12 cellular contexts compared by ENCODE assay signal in the genomic region with DNA sequence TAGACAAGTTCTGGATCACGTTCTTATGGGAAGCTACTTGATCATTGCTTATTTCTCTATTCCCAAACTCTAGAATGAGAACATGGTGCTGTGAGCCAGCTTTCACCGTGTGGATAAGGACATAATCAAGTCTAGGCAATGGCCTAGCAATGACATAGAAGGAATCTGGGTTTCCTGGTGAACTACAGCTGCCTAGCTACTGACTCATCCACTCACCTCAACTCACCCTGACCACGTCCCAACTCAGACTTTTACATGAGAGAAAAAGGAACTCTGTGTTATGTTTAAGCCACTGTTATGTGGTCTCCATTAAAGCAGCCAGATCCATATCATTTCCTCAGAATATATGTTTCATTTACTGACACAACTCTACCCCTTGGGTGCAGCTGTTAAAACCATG. TPM values are rescaled to one million over a fixed set of nuclear protein-coding genes. Genes with fewer than 3 reads are reported as not detected.
DNase-seq lines count a peak whose midpoint lies in the region; ATAC-seq, FAIRE-seq and TF ChIP-seq lines count a peak whose summit lies in the region.
"Had no signal": no experiment of that assay in that cellular context is flagged by ENCODE, and none has a peak within 500 bp of the region (broad histone marks: within the 10 kb centered on the region; RNA-seq: fewer than 3 reads in every experiment).

No MANE protein-coding gene starts in this region.

- DNase-seq in Calu3 (peak; percentile 49), HPDE6-E6E7 (ENCODE audit: extremely low spot score) (peak; percentile 95), K562 (ENCODE audit: extremely low read depth in 1 of 4, low spot score in 3 of 4) (no peak), mesendoderm (peak; percentile 40), adrenal gland (no peak), tibial nerve (ENCODE audit: low spot score in 2 of 2) (no peak)
- no peak for DNase-seq in stimulated activated CD4-positive, alpha-beta T cell treated with anti-CD3 and anti-CD28 coated beads, Interleukin-4, amount 100 ng/mL, for 1 hour
- DNase-seq: activated CD4-positive, alpha-beta T cell treated with anti-CD3 and anti-CD28 coated beads for 1 hour; amniotic stem cell; DMS79; NCI-H524 treated with DMSO at 0.1 percent for 48 hours had no signal

- H3K27me3 ChIP-seq in K562 (ENCODE audit: control insufficient read depth in 2 of 2, insufficient read depth in 2 of 2, low read length in 2 of 2) (no peaks in the 10 kb centered on the region; a peak in 1 of 5 replicates), mesendoderm (ENCODE audit: insufficient read depth, low read length, poor library complexity) (no peaks in the 10 kb centered on the region), adrenal gland (no peaks in the 10 kb centered on the region), tibial nerve (no peaks in the 10 kb centered on the region)

- H3K36me3 ChIP-seq in K562 (ENCODE audit: control insufficient read depth, insufficient read depth, low read length) = no peaks in the 10 kb centered on the region
- H3K36me3 ChIP-seq in mesendoderm (ENCODE audit: control insufficient read depth, insufficient read depth, low read length) = no peaks in the 10 kb centered on the region
- no peaks in the 10 kb centered on the region for H3K36me3 ChIP-seq in adrenal gland (replicated peaks in 1 of 2)
- no peaks in the 10 kb centered on the region for H3K36me3 ChIP-seq in tibial nerve

- H3K4me3 ChIP-seq in K562 = no peak overlapping the region
- H3K4me3 ChIP-seq in mesendoderm (ENCODE audit: low read length) = no peak overlapping the region
- no peak overlapping the region for H3K4me3 ChIP-seq in adrenal gland
- no peak overlapping the region for H3K4me3 ChIP-seq in tibial nerve

- no peak overlapping the region for H4K8ac ChIP-seq in mesendoderm (ENCODE audit: low read depth, low read length)

- H3K9me3 ChIP-seq in K562 (replicated peaks; ENCODE audit: control insufficient read depth, insufficient read depth, low read depth, low read length) (no peaks in the 10 kb centered on the region), adrenal gland (replicated peaks in 1 of 3) (no peaks in the 10 kb centered on the region), tibial nerve (no peaks in the 10 kb centered on the region)

- H2BK5ac ChIP-seq in mesendoderm (ENCODE audit: low read length) = no peak overlapping the region

- no TSS peak for BruUV-seq in Calu3 (replicated peaks; lab: Mats Ljungman, UMichigan)
- no TSS peak for BruUV-seq in K562 (replicated peaks; lab: Mats Ljungman, UMichigan)

- no peak overlapping the region for H3K56ac ChIP-seq in mesendoderm (ENCODE audit: low read length)

- no peaks in the 10 kb centered on the region for H3K9me3 Mint-ChIP-seq in Calu3 (ENCODE audit: low read depth, unreplicated experiment)

- H3K4me1 Mint-ChIP-seq in Calu3 (ENCODE audit: low read depth, unreplicated experiment) = peaks cover 19% of the 10 kb centered on the region

- POLR2A ChIA-PET in K562 (lab: Yijun Ruan, JAX) = interaction anchor here (1.0 kb wide), 1 partner anchor 126 kb away, joined by 3 read pairs; no protein-coding TSS in a partner anchor

- no peaks in the 10 kb centered on the region for H4K20me1 ChIP-seq in K562 (replicated peaks; ENCODE audit: control insufficient read depth, insufficient read depth, low read length)

- H3K23ac ChIP-seq in mesendoderm (ENCODE audit: low read length) = no peak overlapping the region

- no peak for FAIRE-seq in K562 (lab: Jason Lieb, UNC)

- no peak overlapping the region for H3K9ac ChIP-seq in K562 (ENCODE audit: insufficient read depth in 1 of 2, low read depth in 2 of 2, low read length in 2 of 2)
- H3K9ac ChIP-seq in mesendoderm (ENCODE audit: low read length) = no peak overlapping the region

- intact Hi-C loops in Calu3 (cut with micrococcal nuclease; ENCODE audit: unreplicated experiment) = loop anchor here (2.0 kb wide), 1 partner anchor 18 kb away; no protein-coding TSS in a partner anchor
- intact Hi-C loops in K562 (cut with micrococcal nuclease) = no loop called here
- intact Hi-C loops in adrenal gland (cut with DNase I) = no loop called here

- no peaks in the 10 kb centered on the region for H3K79me1 ChIP-seq in mesendoderm (ENCODE audit: low read length)

- H2BK120ac ChIP-seq in mesendoderm (ENCODE audit: low read depth, low read length) = no peak overlapping the region

- 1% methylated on average over 3 of the region's 3 CpGs for WGBS in K562 (ENCODE audit: insufficient coverage, low coverage, missing lambda C conversion rate)
- no CpG with 5 or more reads among the region's 3 CpGs for WGBS in mesendoderm (ENCODE audit: extremely low coverage, insufficient coverage, low lambda C conversion rate)
- 48 to 63% (median 51%) methylated on average over 3 of the region's 3 CpGs for WGBS in adrenal gland, 4 donors
- WGBS in tibial nerve, 2 donors = 67% methylated on average over 3 of the region's 3 CpGs

- TF ChIP-seq POLR2A in K562 (conservative IDR thresholded peaks at IDR 0.05) = no peak
- no peak for TF ChIP-seq POLR2A in adrenal gland (IDR thresholded peaks at IDR 0.05)
- TF ChIP-seq POLR2A in tibial nerve (IDR thresholded peaks at IDR 0.05) = no peak

- H3K9me1 ChIP-seq in K562 (ENCODE audit: control insufficient read depth, insufficient read depth, low read length) = no peaks in the 10 kb centered on the region

- TF ChIP-seq EP300 in K562 (IDR thresholded peaks at IDR 0.05; ENCODE audit: low read length) (no peak), tibial nerve (IDR thresholded peaks at IDR 0.05) (no peak)

- no peaks in the 10 kb centered on the region for H3K79me2 ChIP-seq in K562 (ENCODE audit: control insufficient read depth, insufficient read depth, low read length)
- H3K79me2 ChIP-seq in mesendoderm (ENCODE audit: control insufficient read depth, insufficient read depth, low read length) = no peaks in the 10 kb centered on the region

- no peaks in the 10 kb centered on the region for H3K27me3 Mint-ChIP-seq in Calu3 (ENCODE audit: unreplicated experiment)

- no peak for TF ChIP-seq RAD21 in K562 (CRISPR knock-in tag; conservative IDR thresholded peaks at IDR 0.05 in 1 of 2, IDR thresholded peaks at IDR 0.05 in 1 of 2)

- H2AFZ ChIP-seq in K562 (ENCODE audit: low read depth, low read length) = no peak overlapping the region

- H3K27ac ChIP-seq in K562 (ENCODE audit: extremely low read depth, low read depth, low read length) (no peak overlapping the region), mesendoderm (ENCODE audit: low read depth, low read length) (no peak overlapping the region), adrenal gland (no peak overlapping the region), tibial nerve (no peak overlapping the region)

- CTCF ChIA-PET in Calu3 (lab: Charles Lee) (interaction anchor here (0.6 to 1.9 kb wide), 4 partner anchors 18 to 1512 kb away, joined by 3 to 5 read pairs (median 4); no protein-coding TSS in a partner anchor), K562 (lab: Yijun Ruan, JAX; ENCODE audit: low intra/inter-chr PET ratio) (no interaction called here)

- H2BK15ac ChIP-seq in mesendoderm (replicated peaks; ENCODE audit: low read depth) = no peak overlapping the region

- ATAC-seq in K562 = no peak
- no peak for ATAC-seq in HG02970 (IDR thresholded peaks at IDR 0.05; ENCODE audit: low FRiP score, unreplicated experiment)

- H3K4me3 Mint-ChIP-seq in Calu3 (ENCODE audit: low read depth, unreplicated experiment) = no peak overlapping the region

- no peak overlapping the region for H3K4ac ChIP-seq in mesendoderm (ENCODE audit: low read depth, low read length)

- H3K4me1 ChIP-seq in K562 (replicated peaks in 1 of 2; ENCODE audit: control insufficient read depth in 2 of 2, insufficient read depth in 2 of 2, low read length in 2 of 2) (no peaks in the 10 kb centered on the region), mesendoderm (ENCODE audit: control insufficient read depth, low read depth, low read length) (no peaks in the 10 kb centered on the region), adrenal gland (replicated peaks in 1 of 2) (no peaks in the 10 kb centered on the region), tibial nerve (no peaks in the 10 kb centered on the region)

- H3K36me3 Mint-ChIP-seq in Calu3 (ENCODE audit: insufficient read depth, unreplicated experiment) = no peaks in the 10 kb centered on the region

- no peak overlapping the region for H2AK5ac ChIP-seq in mesendoderm (ENCODE audit: low read length)

- no peak for TF ChIP-seq CTCF in Calu3 (IDR thresholded peaks at IDR 0.05; ENCODE audit: unreplicated experiment)
- TF ChIP-seq CTCF in K562 (IDR thresholded peaks at IDR 0.05 in 2 of 3, conservative IDR thresholded peaks at IDR 0.05 in 1 of 3; ENCODE audit: insufficient read depth in 2 of 3, low read depth in 1 of 3, low read length in 3 of 3) = no peak
- TF ChIP-seq CTCF in adrenal gland (IDR thresholded peaks at IDR 0.05) = no peak
- TF ChIP-seq CTCF in tibial nerve (IDR thresholded peaks at IDR 0.05) = no peak

- H3K27ac Mint-ChIP-seq in Calu3 (ENCODE audit: unreplicated experiment) = no peak overlapping the region

- H3K18ac ChIP-seq in mesendoderm (ENCODE audit: low read length) = no peak overlapping the region

- in situ Hi-C loops in K562 (cut with MboI) = no loop called here

- no peak overlapping the region for H3K4me2 ChIP-seq in K562 (ENCODE audit: insufficient read depth, low read length)
- no peak overlapping the region for H3K4me2 ChIP-seq in mesendoderm (ENCODE audit: low read length)

- H4K5ac ChIP-seq in mesendoderm (ENCODE audit: low read length) = no peak overlapping the region

RNA-seq across cellular contexts. Expression of gene MET, which starts 18.8 kb away (rescaled TPM):
- total RNA-seq in Calu3 (2022) (242 and 249 TPM in 2 replicates), K562 (2014; rRNA removed) (0.86 and 1.5 TPM in 2 replicates), K562 (2014; rRNA removed; fragmentation: Illumina TruSeq; extraction: Trizol) (0.70 and 0.84 TPM in 2 replicates), K562 (2015; rRNA removed; fragmentation: Illumina TruSeq; extraction: Trizol) (0.83 and 1.1 TPM in 2 replicates), K562 (2021) (0.65 and 1.2 TPM in 2 replicates), adrenal gland (1 to 10 TPM in 2 of 8 donors, under 1 TPM in 6; 0.60 to 2.3 (median 0.84) TPM), tibial nerve (10 to 100 TPM; 22.6 to 49.8 (median 37.1) TPM)
- 0.97 and 1.1 TPM in 2 replicates for total RNA-seq in K562 (2011; cell fraction: chromatin; rRNA removed; ENCODE audit: low replicate concordance)
- total RNA-seq in K562 (2011; cell fraction: nucleolus; rRNA removed) = 0.66 and 0.83 TPM in 2 replicates
- total RNA-seq in K562 (2011; cell fraction: nucleoplasm; rRNA removed) = 1.3 and 1.9 TPM in 2 replicates
- polyA plus RNA-seq in K562 (2011; rRNA removed) (0.22 and 2.4 TPM in 2 replicates), K562 (2014; fragmentation: Illumina TruSeq; extraction: Trizol) (1.1 and 1.3 TPM in 2 replicates), K562 (2014; fragmentation: Nextera tagmentation; extraction: Ambion mirVana) (1 to 10 TPM; 1.3 to 1.5 TPM), K562 (2014; rRNA removed) (0.47 and 0.90 TPM in 2 replicates), adrenal gland (under 1 TPM; 0.64 to 0.95 (median 0.81) TPM)
- 0.21 and 0.69 TPM in 2 replicates for polyA plus RNA-seq in K562 (2011; cell fraction: cytosol; rRNA removed)
- 0.48 and 0.97 TPM in 2 replicates for polyA plus RNA-seq in K562 (2011; cell fraction: nucleus; rRNA removed)
- polyA plus RNA-seq in K562 (2012) = 1.5 and 2.0 TPM in 2 replicates
- polyA minus RNA-seq in K562 (2011; rRNA and poly(A)+ RNA removed) = 0.90 and 2.0 TPM in 2 replicates
- polyA minus RNA-seq in K562 (2011; cell fraction: cytosol; rRNA and poly(A)+ RNA removed) = 1.0 and 1.3 TPM in 2 replicates
- 1.3 and 2.2 TPM in 2 replicates for polyA minus RNA-seq in K562 (2011; cell fraction: nucleus; rRNA and poly(A)+ RNA removed)
- polyA plus RNA-seq in mesendoderm (2013, experiment 1 of 2) = 4.0 TPM
- 3.7 TPM for polyA plus RNA-seq in mesendoderm (2013, experiment 2 of 2)

Comparison
In these comparisons a context has a peak if more than half of its experiments do, and no peak if none do; other contexts are left out.
1. DNase-seq: peak in Calu3 (single experiment), HPDE6-E6E7 (single experiment) and mesendoderm (single experiment); none in K562 (0 of 4), stimulated activated CD4-positive, alpha-beta T cell treated with anti-CD3 and anti-CD28 coated beads, Interleukin-4, amount 100 ng/mL, for 1 hour (single experiment), adrenal gland (0 of 7) and tibial nerve (0 of 2).
2. RNA of gene MET, which starts 18.8 kb away (total RNA-seq): 242 to 249 TPM in Calu3 and 22.6 to 49.8 TPM in tibial nerve; 0.65 to 1.9 TPM in K562 and 0.60 to 2.3 TPM in adrenal gland; every median in the first group is over 4 times any median in the second.